ENCODE assay signal across 8 cellular contexts in genomic region chr15:75650908-75651809, GRCh38. TPM values are rescaled to one million over a fixed set of nuclear protein-coding genes. Genes with fewer than 3 reads are reported as not detected.
DNase-seq lines count a peak whose midpoint lies in the region; ATAC-seq, FAIRE-seq and TF ChIP-seq lines count a peak whose summit lies in the region.

No MANE protein-coding gene starts in this region.

- peak overlapping the region; percentile 95 for H3K4me3 Mint-ChIP-seq in chondrocyte (ENCODE audit: unreplicated experiment)

- H3K9me3 Mint-ChIP-seq in activated naive CD4-positive, alpha-beta T cell treated with anti-CD3 and anti-CD28 coated beads, Interleukin-2, amount 50 U/mL, for 72 hours: no peaks in the 10 kb centered on the region
- H3K9me3 Mint-ChIP-seq in chondrocyte (ENCODE audit: low read depth): no peaks in the 10 kb centered on the region

- H3K36me3 Mint-ChIP-seq in activated naive CD4-positive, alpha-beta T cell treated with anti-CD3 and anti-CD28 coated beads, Interleukin-2, amount 50 U/mL, for 72 hours: no peaks in the 10 kb centered on the region
- H3K36me3 Mint-ChIP-seq in chondrocyte (ENCODE audit: low read depth): peaks cover 13% of the 10 kb centered on the region

- peak in 1 of 2 donors; percentile 48 for ATAC-seq in activated naive CD4-positive, alpha-beta T cell treated with anti-CD3 and anti-CD28 coated beads, Interleukin-2, amount 50 U/mL, for 72 hours
- ATAC-seq in omental fat pad (ENCODE audit: low FRiP score): no peak

- TF ChIP-seq CTCF in chondrocyte (IDR thresholded peaks at IDR 0.05) (no peak), omental fat pad (IDR thresholded peaks at IDR 0.05) (no peak)

- peak overlapping the region; percentile 68 to 89 for H3K27ac Mint-ChIP-seq in activated naive CD4-positive, alpha-beta T cell treated with anti-CD3 and anti-CD28 coated beads, Interleukin-2, amount 50 U/mL, for 72 hours
- H3K27ac Mint-ChIP-seq in chondrocyte (ENCODE audit: unreplicated experiment): peak overlapping the region; percentile 63

- no peak for FAIRE-seq in urothelium cell line (lab: Jason Lieb, UNC)

- no peaks in the 10 kb centered on the region for H3K27me3 Mint-ChIP-seq in chondrocyte (ENCODE audit: low read depth)

- no peak for DNase-seq in activated naive CD4-positive, alpha-beta T cell treated with anti-CD3 and anti-CD28 coated beads, Interleukin-2, amount 50 U/mL, for 72 hours (ENCODE audit: low spot score in 2 of 2)
- DNase-seq in activated naive CD4-positive, alpha-beta T cell (lab: John Stamatoyannopoulos, UW): no peak
- DNase-seq in chondrocyte (ENCODE audit: low spot score) (no peak), lung microvascular endothelial cell (ENCODE audit: low read depth in 2 of 2) (peak; percentile 73 to 90), urothelium cell line (ENCODE audit: low spot score) (peak; percentile 41), DMS79 (lab: John Stamatoyannopoulos, UW) (no peak), NCI-H1105 treated with DMSO at 0.1 percent for 48 hours (lab: John Stamatoyannopoulos, UW) (no peak), omental fat pad (ENCODE audit: low spot score) (no peak)

- H3K4me1 Mint-ChIP-seq in chondrocyte (ENCODE audit: low read depth): peaks cover 76% of the 10 kb centered on the region

RNA-seq across cellular contexts. Expression of gene SNX33, which starts 3.4 kb away (rescaled TPM):
- total RNA-seq in activated naive CD4-positive, alpha-beta T cell treated with anti-CD3 and anti-CD28 coated beads, Interleukin-2, amount 50 U/mL, for 72 hours: 1 to 10 TPM; 3.1 to 4.0 TPM
- total RNA-seq in chondrocyte: 21.6 to 31.2 TPM (median 30.2 TPM) in 3 replicates
- 7.6 and 13.3 TPM in 2 replicates for total RNA-seq in lung microvascular endothelial cell
- 10 to 100 TPM; 19.9 to 43.8 (median 32.5) TPM for total RNA-seq in omental fat pad

RNA-seq across cellular contexts. Expression of gene IMP3, which starts 11.1 kb away (rescaled TPM):
- total RNA-seq in activated naive CD4-positive, alpha-beta T cell treated with anti-CD3 and anti-CD28 coated beads, Interleukin-2, amount 50 U/mL, for 72 hours: 10 to 100 TPM; 66.5 to 93.8 TPM
- total RNA-seq in chondrocyte: 28.7 to 30.0 TPM (median 29.0 TPM) in 3 replicates
- 51.6 and 92.1 TPM in 2 replicates for total RNA-seq in lung microvascular endothelial cell
- 100 to 1,000 TPM; 162 to 194 (median 170) TPM for total RNA-seq in omental fat pad

RNA-seq across cellular contexts. Expression of gene SNUPN, which starts 25.6 kb away (rescaled TPM):
- total RNA-seq in activated naive CD4-positive, alpha-beta T cell treated with anti-CD3 and anti-CD28 coated beads, Interleukin-2, amount 50 U/mL, for 72 hours: 10 to 100 TPM; 36.1 to 37.3 TPM
- 18.6 to 22.7 TPM (median 21.7 TPM) in 3 replicates for total RNA-seq in chondrocyte
- 12.6 and 16.1 TPM in 2 replicates for total RNA-seq in lung microvascular endothelial cell
- total RNA-seq in omental fat pad: 10 to 100 TPM; 17.6 to 23.2 (median 18.7) TPM

Comparison
In these comparisons a context has a peak if more than half of its experiments do, and no peak if none do; other contexts are left out.
1. DNase-seq: peak in lung microvascular endothelial cell (2 of 2) and urothelium cell line (single experiment); none in activated naive CD4-positive, alpha-beta T cell treated with anti-CD3 and anti-CD28 coated beads, Interleukin-2, amount 50 U/mL, for 72 hours (0 of 2), activated naive CD4-positive, alpha-beta T cell (0 of 4), chondrocyte (single experiment), DMS79 (single experiment), NCI-H1105 treated with DMSO at 0.1 percent for 48 hours (single experiment) and omental fat pad (single experiment).